In the genomic region with DNA sequence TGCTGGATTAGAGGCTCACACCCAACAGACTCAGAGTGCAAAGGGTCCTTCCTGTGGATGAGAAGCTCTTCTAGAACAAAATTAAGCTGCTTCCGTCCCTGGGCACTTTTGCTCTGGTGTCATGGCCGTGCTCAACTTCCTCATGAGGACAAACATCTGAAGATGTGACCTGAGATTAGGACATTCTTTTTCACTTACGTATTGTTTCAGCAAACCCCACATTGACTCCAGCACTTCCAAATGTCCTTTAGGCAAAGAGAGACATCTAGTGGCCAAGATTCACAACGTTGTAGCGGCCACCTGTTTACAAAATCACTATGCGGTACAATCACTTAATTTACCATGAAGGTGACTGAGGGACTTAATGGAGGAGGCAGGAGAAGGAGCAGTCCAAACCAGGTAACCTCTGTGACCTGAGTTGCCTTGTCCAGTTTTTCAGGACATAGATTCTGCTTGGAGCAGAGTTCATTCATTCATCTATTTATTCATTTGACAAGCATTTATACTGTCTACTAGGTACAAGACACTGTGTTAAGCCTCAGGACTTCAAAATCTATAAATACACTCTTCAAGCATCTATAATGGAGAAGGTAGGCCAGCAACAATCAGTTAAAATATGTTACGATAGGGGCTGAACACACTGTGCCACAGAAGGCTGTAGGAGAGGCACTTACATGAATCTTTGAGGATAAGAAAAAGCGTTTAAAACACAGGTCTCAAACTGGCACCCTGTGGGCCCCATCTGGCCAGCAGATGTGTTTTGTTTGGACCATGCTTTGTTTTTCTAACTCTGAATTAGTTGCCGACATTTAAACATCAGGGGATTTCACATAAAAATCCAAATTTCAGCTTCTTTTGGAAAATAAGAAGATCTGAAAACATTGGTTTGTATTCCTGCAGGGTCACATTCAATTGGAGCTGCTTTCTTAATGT, we compare ENCODE assay signal across 9 cellular contexts. TPM values are rescaled to one million over a fixed set of nuclear protein-coding genes. Genes with fewer than 3 reads are reported as not detected.
DNase-seq lines count a peak whose midpoint lies in the region; ATAC-seq and TF ChIP-seq lines count a peak whose summit lies in the region.
"Had no signal": no experiment of that assay in that cellular context is flagged by ENCODE, and none has a peak within 500 bp of the region (broad histone marks: within the 10 kb centered on the region; RNA-seq: fewer than 3 reads in every experiment).

No MANE protein-coding gene starts in this region.

- H3K27me3 Mint-ChIP-seq in WTC11 (ENCODE audit: low read depth) (no peaks in the 10 kb centered on the region), osteocyte (ENCODE audit: unreplicated experiment) (peaks cover 28% of the 10 kb centered on the region)

- no peaks in the 10 kb centered on the region for H3K36me3 ChIP-seq in aorta (ENCODE audit: control insufficient read depth in 1 of 2, insufficient read depth in 2 of 2, low read length in 1 of 2)

- H3K27ac ChIP-seq in aorta (ENCODE audit: low read depth in 1 of 2, low read length in 2 of 2): no peak overlapping the region

- WGBS in aorta, 2 donors: 4 to 5% methylated on average over 9 of the region's 9 CpGs

- peak; percentile 63 for DNase-seq in COLO829 (ENCODE audit: low spot score)
- DNase-seq in NCI-H226: peak; percentile 26
- DNase-seq in WTC11 (ENCODE audit: low spot score): peak; percentile 50
- peak; percentile 19 for DNase-seq in germinal center (ENCODE audit: low spot score)
- DNase-seq in osteocyte (ENCODE audit: extremely low spot score, unreplicated experiment): peak; percentile 73
- DNase-seq in aorta: no peak
- DNase-seq: activated B cell treated with CpG ODN at 0.5 μM for 24 hours had no signal

- H3K4me1 ChIP-seq in aorta (ENCODE audit: control insufficient read depth in 1 of 2, insufficient read depth in 2 of 2, low read length in 2 of 2): no peaks in the 10 kb centered on the region

- H3K27me3 ChIP-seq in aorta (ENCODE audit: control insufficient read depth in 1 of 2, insufficient read depth in 2 of 2, low read length in 1 of 2): peaks cover 0 to 2% of the 10 kb centered on the region in 2 donors

- TF ChIP-seq CTCF in WTC11 (IDR thresholded peaks at IDR 0.05): peak; percentile 54; the same call in 1 of the 2 replicates
- peak; percentile 86 for TF ChIP-seq CTCF in osteocyte (IDR thresholded peaks at IDR 0.05)

- intact Hi-C loops in aorta (cut with DNase I): loop anchor here (2.0 to 5.0 kb wide), 2 partner anchors 199 to 200 kb away; no protein-coding TSS in a partner anchor

- H3K9me3 ChIP-seq in aorta (ENCODE audit: control insufficient read depth, low read length): no peaks in the 10 kb centered on the region

- no peak overlapping the region for H3K4me3 ChIP-seq in aorta (ENCODE audit: low read length in 2 of 2)

- ATAC-seq in GM18868 (IDR thresholded peaks at IDR 0.05; ENCODE audit: unreplicated experiment): peak; percentile 92
- peak; percentile 86 for ATAC-seq in HG03196 (IDR thresholded peaks at IDR 0.05; ENCODE audit: unreplicated experiment)
- peak; percentile 97 for ATAC-seq in WTC11
- ATAC-seq in aorta (ENCODE audit: low FRiP score): no peak

- no peaks in the 10 kb centered on the region for H3K9me3 Mint-ChIP-seq in WTC11
- no peaks in the 10 kb centered on the region for H3K9me3 Mint-ChIP-seq in osteocyte (ENCODE audit: unreplicated experiment)
- H3K9me3 Mint-ChIP-seq: activated B cell treated with CpG ODN at 0.5 μM for 24 hours had no signal

- CTCF ChIA-PET in WTC11 (lab: Charles Lee): interaction anchor here (1.3 to 2.6 kb wide), 4 partner anchors 10 to 199 kb away, joined by 3 to 7 read pairs (median 6); no protein-coding TSS in a partner anchor

- POLR2A ChIA-PET in WTC11 (lab: Charles Lee): no interaction called here

- H3K27ac Mint-ChIP-seq in WTC11: no peak overlapping the region; the same call in 1 of the 2 replicates
- no peak overlapping the region for H3K27ac Mint-ChIP-seq in osteocyte (ENCODE audit: unreplicated experiment)
- H3K27ac Mint-ChIP-seq: activated B cell treated with CpG ODN at 0.5 μM for 24 hours had no signal

- no peaks in the 10 kb centered on the region for H3K36me3 Mint-ChIP-seq in WTC11
- H3K36me3 Mint-ChIP-seq in osteocyte (ENCODE audit: unreplicated experiment): no peaks in the 10 kb centered on the region

- H3K4me1 Mint-ChIP-seq in WTC11 (peaks cover 9% of the 10 kb centered on the region), osteocyte (ENCODE audit: unreplicated experiment) (peaks cover 13% of the 10 kb centered on the region)
- H3K4me1 Mint-ChIP-seq: activated B cell treated with CpG ODN at 0.5 μM for 24 hours had no signal

- H3K4me3 Mint-ChIP-seq in WTC11 (no peak overlapping the region), osteocyte (ENCODE audit: unreplicated experiment) (no peak overlapping the region)
- H3K4me3 Mint-ChIP-seq: activated B cell treated with CpG ODN at 0.5 μM for 24 hours had no signal

TF ChIP-seq in WTC11, 78 proteins besides CTCF, POLR2A, EP300 and RAD21:
- TF ChIP-seq, protein P1, sequence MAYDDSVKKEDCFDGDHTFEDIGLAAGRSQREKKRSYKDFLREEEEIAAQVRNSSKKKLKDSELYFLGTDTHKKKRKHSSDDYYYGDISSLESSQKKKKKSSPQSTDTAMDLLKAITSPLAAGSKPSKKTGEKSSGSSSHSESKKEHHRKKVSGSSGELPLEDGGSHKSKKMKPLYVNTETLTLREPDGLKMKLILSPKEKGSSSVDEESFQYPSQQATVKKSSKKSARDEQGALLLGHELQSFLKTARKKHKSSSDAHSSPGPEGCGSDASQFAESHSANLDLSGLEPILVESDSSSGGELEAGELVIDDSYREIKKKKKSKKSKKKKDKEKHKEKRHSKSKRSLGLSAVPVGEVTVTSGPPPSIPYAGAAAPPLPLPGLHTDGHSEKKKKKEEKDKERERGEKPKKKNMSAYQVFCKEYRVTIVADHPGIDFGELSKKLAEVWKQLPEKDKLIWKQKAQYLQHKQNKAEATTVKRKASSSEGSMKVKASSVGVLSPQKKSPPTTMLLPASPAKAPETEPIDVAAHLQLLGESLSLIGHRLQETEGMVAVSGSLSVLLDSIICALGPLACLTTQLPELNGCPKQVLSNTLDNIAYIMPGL (CRISPR knock-in tag; IDR thresholded peaks at IDR 0.05): no peak
- TF ChIP-seq NR1H2 (CRISPR knock-in tag; IDR thresholded peaks at IDR 0.05) (no peak), ZNF423 (CRISPR knock-in tag; IDR thresholded peaks at IDR 0.05) (no peak), TEAD4 (CRISPR knock-in tag; IDR thresholded peaks at IDR 0.05) (no peak), ZBTB21 (CRISPR knock-in tag; IDR thresholded peaks at IDR 0.05; ENCODE audit: borderline replicate concordance) (no peak)
- TF ChIP-seq, protein P2, sequence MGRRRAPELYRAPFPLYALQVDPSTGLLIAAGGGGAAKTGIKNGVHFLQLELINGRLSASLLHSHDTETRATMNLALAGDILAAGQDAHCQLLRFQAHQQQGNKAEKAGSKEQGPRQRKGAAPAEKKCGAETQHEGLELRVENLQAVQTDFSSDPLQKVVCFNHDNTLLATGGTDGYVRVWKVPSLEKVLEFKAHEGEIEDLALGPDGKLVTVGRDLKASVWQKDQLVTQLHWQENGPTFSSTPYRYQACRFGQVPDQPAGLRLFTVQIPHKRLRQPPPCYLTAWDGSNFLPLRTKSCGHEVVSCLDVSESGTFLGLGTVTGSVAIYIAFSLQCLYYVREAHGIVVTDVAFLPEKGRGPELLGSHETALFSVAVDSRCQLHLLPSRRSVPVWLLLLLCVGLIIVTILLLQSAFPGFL (CRISPR knock-in tag; IDR thresholded peaks at IDR 0.05; ENCODE audit: borderline replicate concordance): no peak
- TF ChIP-seq, protein P3, sequence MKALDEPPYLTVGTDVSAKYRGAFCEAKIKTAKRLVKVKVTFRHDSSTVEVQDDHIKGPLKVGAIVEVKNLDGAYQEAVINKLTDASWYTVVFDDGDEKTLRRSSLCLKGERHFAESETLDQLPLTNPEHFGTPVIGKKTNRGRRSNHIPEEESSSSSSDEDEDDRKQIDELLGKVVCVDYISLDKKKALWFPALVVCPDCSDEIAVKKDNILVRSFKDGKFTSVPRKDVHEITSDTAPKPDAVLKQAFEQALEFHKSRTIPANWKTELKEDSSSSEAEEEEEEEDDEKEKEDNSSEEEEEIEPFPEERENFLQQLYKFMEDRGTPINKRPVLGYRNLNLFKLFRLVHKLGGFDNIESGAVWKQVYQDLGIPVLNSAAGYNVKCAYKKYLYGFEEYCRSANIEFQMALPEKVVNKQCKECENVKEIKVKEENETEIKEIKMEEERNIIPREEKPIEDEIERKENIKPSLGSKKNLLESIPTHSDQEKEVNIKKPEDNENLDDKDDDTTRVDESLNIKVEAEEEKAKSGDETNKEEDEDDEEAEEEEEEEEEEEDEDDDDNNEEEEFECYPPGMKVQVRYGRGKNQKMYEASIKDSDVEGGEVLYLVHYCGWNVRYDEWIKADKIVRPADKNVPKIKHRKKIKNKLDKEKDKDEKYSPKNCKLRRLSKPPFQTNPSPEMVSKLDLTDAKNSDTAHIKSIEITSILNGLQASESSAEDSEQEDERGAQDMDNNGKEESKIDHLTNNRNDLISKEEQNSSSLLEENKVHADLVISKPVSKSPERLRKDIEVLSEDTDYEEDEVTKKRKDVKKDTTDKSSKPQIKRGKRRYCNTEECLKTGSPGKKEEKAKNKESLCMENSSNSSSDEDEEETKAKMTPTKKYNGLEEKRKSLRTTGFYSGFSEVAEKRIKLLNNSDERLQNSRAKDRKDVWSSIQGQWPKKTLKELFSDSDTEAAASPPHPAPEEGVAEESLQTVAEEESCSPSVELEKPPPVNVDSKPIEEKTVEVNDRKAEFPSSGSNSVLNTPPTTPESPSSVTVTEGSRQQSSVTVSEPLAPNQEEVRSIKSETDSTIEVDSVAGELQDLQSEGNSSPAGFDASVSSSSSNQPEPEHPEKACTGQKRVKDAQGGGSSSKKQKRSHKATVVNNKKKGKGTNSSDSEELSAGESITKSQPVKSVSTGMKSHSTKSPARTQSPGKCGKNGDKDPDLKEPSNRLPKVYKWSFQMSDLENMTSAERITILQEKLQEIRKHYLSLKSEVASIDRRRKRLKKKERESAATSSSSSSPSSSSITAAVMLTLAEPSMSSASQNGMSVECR (CRISPR knock-in tag; IDR thresholded peaks at IDR 0.05; ENCODE audit: borderline replicate concordance): no peak

RNA-seq across cellular contexts. Expression of gene ADGRF1, which starts 5.6 kb away (rescaled TPM):
- total RNA-seq in WTC11 (2021): 0.11 to 0.26 TPM (median 0.16 TPM) in 3 replicates
- total RNA-seq in osteocyte: not detected in 2 replicates
- total RNA-seq in aorta: not detected
- polyA plus RNA-seq in aorta: not detected
- total RNA-seq: activated B cell treated with CpG ODN at 0.5 μM for 24 hours had no signal

Comparison
In these comparisons a context has a peak if more than half of its experiments do, and no peak if none do; other contexts are left out.
1. DNase-seq: peak in COLO829 (single experiment), NCI-H226 (single experiment), WTC11 (single experiment), germinal center (single experiment) and osteocyte (single experiment); none in aorta (0 of 2).